ENCODE assay signal across 8 cellular contexts in the genomic region with DNA sequence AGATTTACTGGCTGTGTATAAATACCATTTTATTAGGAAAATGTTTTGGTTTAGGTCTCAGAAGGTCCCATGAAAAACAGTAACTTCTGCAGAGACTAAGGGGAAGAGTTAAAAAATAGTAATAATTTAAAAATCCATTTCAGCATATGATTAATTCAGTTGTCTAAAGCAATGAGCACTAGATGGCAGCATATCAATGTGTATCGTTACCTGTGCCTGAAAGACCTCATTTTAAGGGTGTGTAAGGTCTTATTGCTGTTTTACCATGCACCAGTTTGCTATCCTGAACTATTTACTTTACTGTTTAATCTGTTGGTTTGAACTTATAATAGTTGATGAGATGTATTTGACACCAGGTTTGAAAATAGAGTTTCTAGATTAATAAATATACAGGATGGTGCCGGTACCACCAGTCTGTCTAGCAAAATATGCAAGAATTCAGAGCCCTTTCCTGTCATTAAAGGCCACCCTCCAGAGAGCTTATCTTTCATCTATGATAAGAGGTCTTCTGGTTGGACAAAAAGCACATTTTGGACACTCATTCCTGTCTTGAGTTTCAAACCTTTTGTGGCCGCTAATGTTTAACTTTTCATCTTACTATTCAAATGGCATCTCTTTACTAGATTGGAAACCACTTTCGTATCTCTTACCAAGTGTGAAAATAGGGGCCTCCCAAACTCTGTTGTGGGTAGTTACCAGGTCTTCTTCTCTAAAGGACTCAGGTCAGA. TPM values are rescaled to one million over a fixed set of nuclear protein-coding genes. Genes with fewer than 3 reads are reported as not detected.
A peak's percentile ranks its signal among the peaks of the same experiment; 100 is the strongest.
DNase-seq lines count a peak whose midpoint lies in the region; ATAC-seq, FAIRE-seq and TF ChIP-seq lines count a peak whose summit lies in the region.

No MANE protein-coding gene starts in this region.

- H3K14ac ChIP-seq in H1 (ENCODE audit: insufficient read length): no peak overlapping the region

- H3K23ac ChIP-seq in H1 (ENCODE audit: insufficient read length): no peak overlapping the region

- 82% methylated on average over 4 of the region's 4 CpGs; no CpG with 5 or more reads in 1 of the 2 experiments for WGBS in H1 (ENCODE audit: extremely low coverage in 1 of 2, insufficient coverage in 1 of 2, insufficient read length in 1 of 2, insufficient replicate concordance in 2 of 2, low coverage in 1 of 2, low lambda C conversion rate in 2 of 2, missing lambda C conversion rate in 1 of 2), 2 experiments

- no peak overlapping the region for H2BK20ac ChIP-seq in H1 (ENCODE audit: low read length)

- H3K79me2 ChIP-seq in H1 (ENCODE audit: control insufficient read depth in 1 of 2, insufficient read depth in 2 of 2, low read length in 2 of 2): no peaks in the 10 kb centered on the region

- H3K4me3 ChIP-seq in Jurkat, Clone E6-1 (ENCODE audit: low read length): no peak overlapping the region
- no peak overlapping the region for H3K4me3 ChIP-seq in H1 (ENCODE audit: extremely low read depth in 1 of 4, insufficient read depth in 2 of 4, low read depth in 3 of 4, low read length in 4 of 4)
- no peak overlapping the region for H3K4me3 ChIP-seq in naive thymus-derived CD4-positive, alpha-beta T cell (ENCODE audit: low read length)

- H2BK15ac ChIP-seq in H1 (ENCODE audit: low read length): no peak overlapping the region

- CTCF ChIA-PET in H1 (lab: Charles Lee; ENCODE audit: partially characterized antibody): interaction anchor here (0.7 to 1.7 kb wide), 9 partner anchors 16 to 740 kb away, joined by 3 to 6 read pairs (median 4); no protein-coding TSS in a partner anchor
- CTCF ChIA-PET in naive thymus-derived CD4-positive, alpha-beta T cell (lab: Charles Lee): interaction anchor here (0.6 to 2.7 kb wide), 6 partner anchors 29 to 727 kb away, joined by 3 to 13 read pairs (median 4); no protein-coding TSS in a partner anchor

- no peak for TF ChIP-seq POLR2A in H1 (IDR thresholded peaks at IDR 0.05; ENCODE audit: control extremely low read depth in 1 of 2, low read depth in 2 of 2, low read length in 2 of 2)

- H3K27me3 ChIP-seq in H1 (replicated peaks in 1 of 4; ENCODE audit: control insufficient read depth in 3 of 4, extremely low read depth in 1 of 4, insufficient read depth in 3 of 4, low read length in 3 of 4): no peaks in the 10 kb centered on the region
- H3K27me3 ChIP-seq in naive thymus-derived CD4-positive, alpha-beta T cell (ENCODE audit: control insufficient read depth in 2 of 2, insufficient read depth in 2 of 2, low read length in 2 of 2): no peaks in the 10 kb centered on the region

- no peaks in the 10 kb centered on the region for H3K79me1 ChIP-seq in H1 (ENCODE audit: low read depth, low read length)

- no peak overlapping the region for H2BK5ac ChIP-seq in H1 (ENCODE audit: low read depth, low read length)

- peaks cover 0 to 14% (median 0%) of the 10 kb centered on the region in 7 donors for H3K4me1 Mint-ChIP-seq in naive thymus-derived CD4-positive, alpha-beta T cell

- no peak overlapping the region for H2AK5ac ChIP-seq in H1 (ENCODE audit: low read depth, low read length)

- no peak overlapping the region for H3K4me2 ChIP-seq in H1 (ENCODE audit: insufficient read depth in 1 of 2, low read depth in 2 of 2, low read length in 2 of 2)

- H3K9me3 Mint-ChIP-seq in naive thymus-derived CD4-positive, alpha-beta T cell: no peaks in the 10 kb centered on the region

- H4K20me1 ChIP-seq in H1 (replicated peaks in 1 of 2; ENCODE audit: control insufficient read depth in 1 of 2, insufficient read depth in 2 of 2, low read length in 2 of 2): no peaks in the 10 kb centered on the region

- no peak overlapping the region for H3K4ac ChIP-seq in H1 (replicated peaks; ENCODE audit: insufficient read length, low read depth, low read length)

- H4K5ac ChIP-seq in H1 (ENCODE audit: insufficient read length, low read depth, low read length): no peak overlapping the region

- H3K27me3 Mint-ChIP-seq in naive thymus-derived CD4-positive, alpha-beta T cell: peaks cover 0 to 2% (median 0%) of the 10 kb centered on the region in 5 donors

- POLR2A ChIA-PET in H1 (lab: Charles Lee; ENCODE audit: partially characterized antibody): interaction anchor here (1.1 kb wide), 1 partner anchor 12 kb away, joined by 3 read pairs; no protein-coding TSS in a partner anchor
- POLR2A ChIA-PET in naive thymus-derived CD4-positive, alpha-beta T cell (lab: Charles Lee): interaction anchor here (1.4 kb wide), 1 partner anchor 784 kb away, joined by 5 read pairs; no protein-coding TSS in a partner anchor

- no peak overlapping the region for H2AFZ ChIP-seq in H1 (ENCODE audit: low read length)

- H2BK120ac ChIP-seq in H1 (replicated peaks; ENCODE audit: low read depth, low read length): no peak overlapping the region

- H2BK12ac ChIP-seq in H1 (ENCODE audit: low read depth, low read length): no peak overlapping the region

- intact Hi-C loops in Right ventricle myocardium superior (cut with DNase I): loop anchor here (5.0 kb wide), 1 partner anchor 811 kb away; no protein-coding TSS in a partner anchor
- intact Hi-C loops in cardiac septum (cut with DNase I): loop anchor here (10.0 kb wide), 2 partner anchors 718 to 808 kb away; no protein-coding TSS in a partner anchor
- intact Hi-C loops in naive thymus-derived CD4-positive, alpha-beta T cell (cut with micrococcal nuclease): loop anchor here (1.0 to 2.0 kb wide), 7 partner anchors 30 to 1044 kb away; partner anchors contain the start of gene MAP7 (in 1 of the 2)

- H3K18ac ChIP-seq in H1 (ENCODE audit: extremely low read depth, low read length): no peak overlapping the region

- no peak for TF ChIP-seq EP300 in H1 (IDR thresholded peaks at IDR 0.05; ENCODE audit: borderline replicate concordance in 1 of 2, low read depth in 2 of 2, low read length in 2 of 2)

- no peak overlapping the region for H3K9ac ChIP-seq in H1 (replicated peaks in 1 of 4; ENCODE audit: extremely low read depth in 1 of 4, low read depth in 3 of 4, low read length in 3 of 4)

- no peak for DNase-seq in Right ventricle myocardium superior
- DNase-seq in cardiac septum (ENCODE audit: low spot score): no peak
- peak; percentile 45 for DNase-seq in Jurkat, Clone E6-1 (ENCODE audit: low read depth, low spot score)
- peak; percentile 60 for DNase-seq in RKO (ENCODE audit: low spot score)
- no peak for DNase-seq in H1 (ENCODE audit: low read depth in 1 of 2, low spot score in 2 of 2)
- DNase-seq in naive thymus-derived CD4-positive, alpha-beta T cell: peak in 7 of 9 donors; percentile 7 to 53 (median 33)
- no peak for DNase-seq in UCSD-AML1 (lab: John Stamatoyannopoulos, UW; ENCODE audit: unreplicated experiment)

- no peak overlapping the region for H3K56ac ChIP-seq in H1 (replicated peaks; ENCODE audit: insufficient read length, low read depth, low read length)

- H4K91ac ChIP-seq in H1 (replicated peaks; ENCODE audit: insufficient read length, low read length): no peak overlapping the region

- no peak overlapping the region for H4K8ac ChIP-seq in H1 (ENCODE audit: extremely low read depth, insufficient read depth, low read length)

- peak; percentile 64 to 65 for TF ChIP-seq RAD21 in H1 (IDR thresholded peaks at IDR 0.05 in 1 of 2, conservative IDR thresholded peaks at IDR 0.05 in 1 of 2; ENCODE audit: low read depth in 2 of 2, low read length in 2 of 2)

- peak in 2 of 3 experiments; percentile 12 to 43; a peak in 2 of 4 replicates for TF ChIP-seq CTCF in H1 (IDR thresholded peaks at IDR 0.05; ENCODE audit: control extremely low read depth in 1 of 3, insufficient read depth in 1 of 3, low read depth in 1 of 3, low read length in 3 of 3)

- no peak overlapping the region for H3K4me3 Mint-ChIP-seq in naive thymus-derived CD4-positive, alpha-beta T cell

- peak overlapping the region in 1 of 9 donors; percentile 33 for H3K27ac Mint-ChIP-seq in naive thymus-derived CD4-positive, alpha-beta T cell

- ATAC-seq in Right ventricle myocardium superior (ENCODE audit: poor library complexity) (peak; percentile 59), GM21786 (IDR thresholded peaks at IDR 0.05; ENCODE audit: unreplicated experiment) (peak; percentile 92)
- peak; percentile 90 for ATAC-seq in naive thymus-derived CD4-positive, alpha-beta T cell

- no peak overlapping the region for H3K27ac ChIP-seq in H1 (ENCODE audit: low read depth, low read length)
- no peak overlapping the region for H3K27ac ChIP-seq in naive thymus-derived CD4-positive, alpha-beta T cell (ENCODE audit: low read depth, low read length)

- peaks cover 0 to 4% (median 2%) of the 10 kb centered on the region in 4 experiments; a peak in 2 of 7 replicates for H3K4me1 ChIP-seq in H1 (replicated peaks in 1 of 4; ENCODE audit: control insufficient read depth in 3 of 4, insufficient read depth in 4 of 4, low read length in 3 of 4)
- H3K4me1 ChIP-seq in naive thymus-derived CD4-positive, alpha-beta T cell (ENCODE audit: control insufficient read depth in 2 of 2, insufficient read depth in 2 of 2, low read length in 2 of 2): peaks cover 0 to 6% of the 10 kb centered on the region in 2 donors

- no peaks in the 10 kb centered on the region for H3K23me2 ChIP-seq in H1 (ENCODE audit: low read depth, low read length)

- H3K9me3 ChIP-seq in H1 (ENCODE audit: insufficient read depth in 2 of 2, low read depth in 1 of 2, low read length in 1 of 2): no peaks in the 10 kb centered on the region
- no peaks in the 10 kb centered on the region for H3K9me3 ChIP-seq in naive thymus-derived CD4-positive, alpha-beta T cell (ENCODE audit: control insufficient read depth in 2 of 3, low read length in 3 of 3)

- H3K36me3 ChIP-seq in H1 (ENCODE audit: control insufficient read depth in 2 of 4, insufficient read depth in 4 of 4, low read length in 3 of 4): no peaks in the 10 kb centered on the region
- no peaks in the 10 kb centered on the region for H3K36me3 ChIP-seq in naive thymus-derived CD4-positive, alpha-beta T cell (ENCODE audit: control insufficient read depth in 2 of 3, insufficient read depth in 3 of 3, low read length in 3 of 3)

- H3K36me3 Mint-ChIP-seq in naive thymus-derived CD4-positive, alpha-beta T cell: peaks cover 0 to 4% (median 0%) of the 10 kb centered on the region in 5 donors

- FAIRE-seq in H1 (lab: Jason Lieb, UNC): no peak

TF ChIP-seq in H1, 55 proteins besides CTCF, POLR2A, EP300 and RAD21 (continues in another document):
- no peak for TF ChIP-seq SIRT6 (IDR thresholded peaks at IDR 0.05; ENCODE audit: low read length)

RNA-seq across cellular contexts. Expression of gene AHI1, which starts 8.9 kb away (rescaled TPM):
- total RNA-seq in Right ventricle myocardium superior: 8.5 TPM
- 13.3 TPM for total RNA-seq in cardiac septum
- 16.0 TPM for polyA plus RNA-seq in Jurkat, Clone E6-1 (2012; ENCODE audit: insufficient read depth, insufficient read length)
- 18.1 and 19.6 TPM in 2 replicates for total RNA-seq in H1 (2021; fragmentation: NEBNext Ultra II Directional; extraction: Animal tissue kit (Norgen Biotek cat#: 25700))
- 3.5 and 4.2 TPM in 2 replicates for polyA plus RNA-seq in H1 (2011; rRNA removed)
- 7.5 TPM for polyA plus RNA-seq in H1 (2011; cell fraction: cytosol; rRNA removed)
- 6.5 TPM for polyA plus RNA-seq in H1 (2011; cell fraction: nucleus; rRNA removed)
- polyA plus RNA-seq in H1 (2012, experiment 1 of 2): 7.3 to 14.6 TPM (median 8.1 TPM) in 4 replicates
- polyA plus RNA-seq in H1 (2012, experiment 2 of 2): 0.47 TPM
- 18.4 TPM for polyA plus RNA-seq in H1 (2013, experiment 1 of 2)
- 16.2 TPM for polyA plus RNA-seq in H1 (2013, experiment 2 of 2)
- polyA minus RNA-seq in H1 (2011; rRNA and poly(A)+ RNA removed): 11.5 and 16.7 TPM in 2 replicates
- 8.4 TPM for polyA minus RNA-seq in H1 (2011; cell fraction: cytosol; rRNA and poly(A)+ RNA removed)
- 48.0 TPM for polyA minus RNA-seq in H1 (2011; cell fraction: nucleus; rRNA and poly(A)+ RNA removed)
- 10 to 100 TPM; 12.5 to 31.3 (median 26.3) TPM for total RNA-seq in naive thymus-derived CD4-positive, alpha-beta T cell
- 1 to 10 TPM; 1.9 to 4.3 TPM for polyA plus RNA-seq in naive thymus-derived CD4-positive, alpha-beta T cell

Comparison
In these comparisons a context has a peak if more than half of its experiments do, and no peak if none do; other contexts are left out.
1. DNase-seq: peak in Jurkat, Clone E6-1 (single experiment), RKO (single experiment) and naive thymus-derived CD4-positive, alpha-beta T cell (7 of 9); none in Right ventricle myocardium superior (single experiment), cardiac septum (single experiment), H1 (0 of 2) and UCSD-AML1 (single experiment).
2. Peak in every context shown above with its lines, with median percentiles within 50 percentile points of each other: ATAC-seq.